Comparison of ENCODE assay signal across 8 cellular contexts in the genomic region with DNA sequence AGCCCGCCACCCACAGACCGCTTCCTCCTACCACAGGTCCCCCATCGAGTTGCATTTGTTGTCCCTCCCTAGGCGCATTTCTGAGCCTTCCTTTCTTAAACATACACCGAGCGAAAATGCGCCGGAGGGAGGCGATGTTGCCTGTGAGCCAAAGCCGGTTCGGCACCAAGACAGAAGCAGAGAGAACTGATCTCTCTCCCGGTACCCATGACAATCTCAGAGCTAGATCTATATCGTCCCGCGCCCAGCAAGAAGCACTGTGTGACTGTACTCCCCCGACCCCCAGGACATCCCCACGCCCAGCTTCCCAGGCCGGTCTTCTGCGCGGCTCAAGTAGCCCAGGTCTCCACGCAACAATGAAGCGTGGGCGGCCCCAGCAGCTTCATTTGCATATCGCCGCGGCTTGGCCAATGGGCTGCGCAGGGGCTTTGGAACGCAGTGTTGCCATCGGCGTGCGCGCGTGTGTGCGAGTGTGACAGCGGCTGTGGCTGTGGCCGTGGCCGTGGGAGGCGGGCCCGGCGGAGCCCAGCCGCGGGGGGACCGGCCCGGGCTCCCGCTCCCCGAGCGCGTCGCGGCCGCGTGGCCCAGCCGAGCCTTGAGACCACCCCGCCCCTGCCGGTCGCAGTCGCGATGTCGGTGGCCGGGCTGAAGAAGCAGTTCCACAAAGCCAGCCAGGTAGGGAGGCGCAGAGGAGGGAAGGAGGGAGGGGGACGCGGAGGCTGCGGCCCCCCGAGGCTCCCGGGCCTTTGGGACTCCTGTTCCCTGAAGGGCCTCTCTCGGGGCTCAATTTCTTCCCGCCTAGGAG. TPM values are rescaled to one million over a fixed set of nuclear protein-coding genes. Genes with fewer than 3 reads are reported as not detected.
DNase-seq lines count a peak whose midpoint lies in the region; ATAC-seq, FAIRE-seq and TF ChIP-seq lines count a peak whose summit lies in the region.

A gene with protein sequence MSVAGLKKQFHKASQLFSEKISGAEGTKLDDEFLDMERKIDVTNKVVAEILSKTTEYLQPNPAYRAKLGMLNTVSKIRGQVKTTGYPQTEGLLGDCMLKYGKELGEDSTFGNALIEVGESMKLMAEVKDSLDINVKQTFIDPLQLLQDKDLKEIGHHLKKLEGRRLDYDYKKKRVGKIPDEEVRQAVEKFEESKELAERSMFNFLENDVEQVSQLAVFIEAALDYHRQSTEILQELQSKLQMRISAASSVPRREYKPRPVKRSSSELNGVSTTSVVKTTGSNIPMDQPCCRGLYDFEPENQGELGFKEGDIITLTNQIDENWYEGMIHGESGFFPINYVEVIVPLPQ (plus strand): TSS at position 438 of the 805 bp plus-strand sequence. CDS start 193 bp downstream, at position 631.

- peak; percentile 84 for ATAC-seq in activated CD8-positive, alpha-beta memory T cell treated with anti-CD3 and anti-CD28 coated beads, Interleukin-2, amount 10 ng/mL, durations not matched to agents 7 days and 5 days
- ATAC-seq in GM18517 (IDR thresholded peaks at IDR 0.05; ENCODE audit: unreplicated experiment): no peak

- H3K9me3 ChIP-seq in endothelial cell of umbilical vein (replicated peaks; ENCODE audit: control insufficient read depth, insufficient read depth, low read length): no peaks in the 10 kb centered on the region

- H4K20me1 ChIP-seq in endothelial cell of umbilical vein (replicated peaks; ENCODE audit: control insufficient read depth, extremely low read depth, insufficient read depth, low read length): no peaks in the 10 kb centered on the region

- no peaks in the 10 kb centered on the region for H3K79me2 ChIP-seq in endothelial cell of umbilical vein (ENCODE audit: control insufficient read depth, insufficient read depth, low read length)

- no peak within 1 kb of the TSS for H3K27ac Mint-ChIP-seq in activated CD8-positive, alpha-beta memory T cell treated with anti-CD3 and anti-CD28 coated beads, Interleukin-2, amount 10 ng/mL, durations not matched to agents 7 days and 5 days

- peak within 1 kb of the TSS; percentile 33 for H3K4me3 Mint-ChIP-seq in activated CD8-positive, alpha-beta memory T cell treated with anti-CD3 and anti-CD28 coated beads, Interleukin-2, amount 10 ng/mL, durations not matched to agents 7 days and 5 days

- peak within 1 kb of the TSS; percentile 75 for H3K4me2 ChIP-seq in endothelial cell of umbilical vein (ENCODE audit: insufficient read depth, low read length)

- in situ Hi-C loops in GM13977 (cut with MboI; ENCODE audit: low pct_unique_long_range_greater_than_20kb, low sequenced_read_pairs, unreplicated experiment): no loop called here

- H3K27me3 ChIP-seq in endothelial cell of umbilical vein (ENCODE audit: control insufficient read depth in 2 of 2, insufficient read depth in 2 of 2, low read length in 2 of 2): peaks cover 8 to 19% of the 10 kb centered on the region in 2 experiments

- TF ChIP-seq CTCF in GM13977 (IDR thresholded peaks at IDR 0.05; ENCODE audit: extremely low read depth, insufficient read depth, missing control alignments) (no peak), endothelial cell of umbilical vein (IDR thresholded peaks at IDR 0.05; ENCODE audit: extremely low read depth in 1 of 2, insufficient read depth in 1 of 2, low read depth in 1 of 2, low read length in 2 of 2) (peak; percentile 7 to 35)

- POLR2A ChIA-PET in endothelial cell of umbilical vein (lab: Charles Lee): no interaction called here

- H2AFZ ChIP-seq in endothelial cell of umbilical vein (ENCODE audit: low read depth, low read length): peak within 1 kb of the TSS; percentile 79

- H3K27me3 Mint-ChIP-seq in activated CD8-positive, alpha-beta memory T cell treated with anti-CD3 and anti-CD28 coated beads, Interleukin-2, amount 10 ng/mL, durations not matched to agents 7 days and 5 days: peaks cover 42% of the 10 kb centered on the region

- peak within 1 kb of the TSS; percentile 29 to 46 (median 32) for H3K4me3 ChIP-seq in endothelial cell of umbilical vein (replicated peaks in 1 of 3; ENCODE audit: insufficient read depth in 1 of 3, low read depth in 1 of 3, low read length in 3 of 3)

- FAIRE-seq in endothelial cell of umbilical vein (lab: Jason Lieb, UNC): peak; percentile 82

- H3K36me3 Mint-ChIP-seq in activated CD8-positive, alpha-beta memory T cell treated with anti-CD3 and anti-CD28 coated beads, Interleukin-2, amount 10 ng/mL, durations not matched to agents 7 days and 5 days: no peaks in the 10 kb centered on the region

- H3K9ac ChIP-seq in endothelial cell of umbilical vein (replicated peaks; ENCODE audit: extremely low read depth, insufficient read depth, low read length): no peak within 1 kb of the TSS

- TF ChIP-seq POLR2A in endothelial cell of umbilical vein (IDR thresholded peaks at IDR 0.05; ENCODE audit: low read depth, low read length): no peak

- intact Hi-C loops in endothelial cell of umbilical vein (cut with micrococcal nuclease): loop anchor here (10.0 kb wide), 1 partner anchor 588 kb away; no protein-coding TSS in a partner anchor

- H3K4me1 ChIP-seq in endothelial cell of umbilical vein (ENCODE audit: control insufficient read depth, extremely low read depth, insufficient read depth, low read length): no peaks in the 10 kb centered on the region

- CTCF ChIA-PET in activated CD8-positive, alpha-beta memory T cell treated with anti-CD3 and anti-CD28 coated beads, Interleukin-2, amount 10 ng/mL, durations not matched to agents 7 days and 5 days (lab: Charles Lee): interaction anchor here (1.1 to 2.3 kb wide), 2 partner anchors 9 to 115 kb away, joined by 3 to 5 read pairs; no protein-coding TSS in a partner anchor
- CTCF ChIA-PET in endothelial cell of umbilical vein (lab: Charles Lee): interaction anchor here (1.0 to 3.1 kb wide), 12 partner anchors 9 to 201 kb away, joined by 3 to 27 read pairs (median 6); no protein-coding TSS in a partner anchor

- BruUV-seq in endothelial cell of umbilical vein (replicated peaks; lab: Mats Ljungman, UMichigan): no TSS peak

- peaks cover 6% of the 10 kb centered on the region for H3K4me1 Mint-ChIP-seq in activated CD8-positive, alpha-beta memory T cell treated with anti-CD3 and anti-CD28 coated beads, Interleukin-2, amount 10 ng/mL, durations not matched to agents 7 days and 5 days

- DNase-seq in GM13977 (ENCODE audit: low spot score) (peak; percentile 47), NCI-H1105 (lab: John Stamatoyannopoulos, UW) (peak; percentile 13), endothelial cell of umbilical vein (ENCODE audit: low read depth, low spot score) (peak; percentile 80), lung microvascular endothelial cell (ENCODE audit: low read depth in 2 of 2) (peak; percentile 85 to 87), NCI-H345 (lab: John Stamatoyannopoulos, UW) (no peak)
- DNase-seq in activated CD8-positive, alpha-beta memory T cell treated with anti-CD3 and anti-CD28 coated beads, Interleukin-2, amount 10 ng/mL, durations not matched to agents 7 days and 5 days: peak; percentile 59
- DNase-seq in stimulated activated CD4-positive, alpha-beta T cell treated with anti-CD3 and anti-CD28 coated beads, Interleukin-4, amount 100 ng/mL, for 48 hours (ENCODE audit: low read depth in 2 of 2): peak; percentile 53 to 54

- no peaks in the 10 kb centered on the region for H3K36me3 ChIP-seq in endothelial cell of umbilical vein (ENCODE audit: control insufficient read depth in 2 of 2, extremely low read depth in 1 of 2, insufficient read depth in 2 of 2, low read length in 2 of 2)

- no peaks in the 10 kb centered on the region for H3K9me1 ChIP-seq in endothelial cell of umbilical vein (replicated peaks; ENCODE audit: control insufficient read depth, extremely low read depth, insufficient read depth, low read length)

- H3K9me3 Mint-ChIP-seq in activated CD8-positive, alpha-beta memory T cell treated with anti-CD3 and anti-CD28 coated beads, Interleukin-2, amount 10 ng/mL, durations not matched to agents 7 days and 5 days (ENCODE audit: low read depth): no peaks in the 10 kb centered on the region

- H3K27ac ChIP-seq in endothelial cell of umbilical vein (ENCODE audit: insufficient read depth, low read depth, low read length): no peak within 1 kb of the TSS

- dilution Hi-C loops in endothelial cell of umbilical vein (cut with MboI; ENCODE audit: extremely low pct_ligation_motif_present, low sequenced_read_pairs): no loop called here

TF ChIP-seq in endothelial cell of umbilical vein, 7 proteins besides CTCF, POLR2A, EP300 and RAD21:
- TF ChIP-seq GATA2 (IDR thresholded peaks at IDR 0.05; ENCODE audit: insufficient read depth, insufficient read length, low read depth, low read length) (no peak), FOS (IDR thresholded peaks at IDR 0.05; ENCODE audit: borderline replicate concordance, insufficient read depth, low read length) (peak; percentile 11), EZH2 (IDR thresholded peaks at IDR 0.05; ENCODE audit: borderline replicate concordance, low read depth, low read length, severe bottlenecking) (no peak), JUN (IDR thresholded peaks at IDR 0.05; ENCODE audit: borderline replicate concordance, insufficient read depth, insufficient read length, low read depth) (no peak), POLR2AphosphoS5 (IDR thresholded peaks at IDR 0.05; ENCODE audit: insufficient read depth, low read depth, low read length) (no peak)
- TF ChIP-seq, protein P1, sequence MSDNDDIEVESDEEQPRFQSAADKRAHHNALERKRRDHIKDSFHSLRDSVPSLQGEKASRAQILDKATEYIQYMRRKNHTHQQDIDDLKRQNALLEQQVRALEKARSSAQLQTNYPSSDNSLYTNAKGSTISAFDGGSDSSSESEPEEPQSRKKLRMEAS (IDR thresholded peaks at IDR 0.05; ENCODE audit: insufficient read depth, insufficient read length): no peak

RNA-seq across cellular contexts. Expression of the gene that starts here (rescaled TPM):
- not detected for total RNA-seq in activated CD8-positive, alpha-beta memory T cell treated with anti-CD3 and anti-CD28 coated beads, Interleukin-2, amount 10 ng/mL, durations not matched to agents 7 days and 5 days
- total RNA-seq in endothelial cell of umbilical vein: not detected in 2 replicates
- polyA plus RNA-seq in endothelial cell of umbilical vein: not detected in 2 replicates
- polyA plus RNA-seq in endothelial cell of umbilical vein (2011; cell fraction: cytosol; rRNA removed): 0.04 and 0.07 TPM in 2 replicates
- polyA plus RNA-seq in endothelial cell of umbilical vein (2011; cell fraction: nucleus; rRNA removed): not detected in 2 replicates
- not detected in 2 replicates for polyA plus RNA-seq in endothelial cell of umbilical vein (2012)
- polyA minus RNA-seq in endothelial cell of umbilical vein: not detected in 2 replicates
- not detected for polyA minus RNA-seq in endothelial cell of umbilical vein (2011; cell fraction: cytosol; rRNA and poly(A)+ RNA removed)
- polyA minus RNA-seq in endothelial cell of umbilical vein (2011; cell fraction: nucleus; rRNA and poly(A)+ RNA removed): not detected in 2 replicates
- total RNA-seq in lung microvascular endothelial cell: under 0.01 TPM in 1 of 2 replicates, not detected in the other

Comparison
In these comparisons a context has a peak if more than half of its experiments do, and no peak if none do; other contexts are left out.
1. Peak in DNase-seq and ATAC-seq in activated CD8-positive, alpha-beta memory T cell treated with anti-CD3 and anti-CD28 coated beads, Interleukin-2, amount 10 ng/mL, durations not matched to agents 7 days and 5 days; RNA of the gene not detected or under 1 TPM.
2. Peak in DNase-seq, H3K4me3 ChIP-seq and H3K4me2 ChIP-seq in endothelial cell of umbilical vein; RNA of the gene not detected or under 1 TPM.
3. Peak in DNase-seq in lung microvascular endothelial cell; RNA of the gene not detected or under 1 TPM.